In the genomic region with DNA sequence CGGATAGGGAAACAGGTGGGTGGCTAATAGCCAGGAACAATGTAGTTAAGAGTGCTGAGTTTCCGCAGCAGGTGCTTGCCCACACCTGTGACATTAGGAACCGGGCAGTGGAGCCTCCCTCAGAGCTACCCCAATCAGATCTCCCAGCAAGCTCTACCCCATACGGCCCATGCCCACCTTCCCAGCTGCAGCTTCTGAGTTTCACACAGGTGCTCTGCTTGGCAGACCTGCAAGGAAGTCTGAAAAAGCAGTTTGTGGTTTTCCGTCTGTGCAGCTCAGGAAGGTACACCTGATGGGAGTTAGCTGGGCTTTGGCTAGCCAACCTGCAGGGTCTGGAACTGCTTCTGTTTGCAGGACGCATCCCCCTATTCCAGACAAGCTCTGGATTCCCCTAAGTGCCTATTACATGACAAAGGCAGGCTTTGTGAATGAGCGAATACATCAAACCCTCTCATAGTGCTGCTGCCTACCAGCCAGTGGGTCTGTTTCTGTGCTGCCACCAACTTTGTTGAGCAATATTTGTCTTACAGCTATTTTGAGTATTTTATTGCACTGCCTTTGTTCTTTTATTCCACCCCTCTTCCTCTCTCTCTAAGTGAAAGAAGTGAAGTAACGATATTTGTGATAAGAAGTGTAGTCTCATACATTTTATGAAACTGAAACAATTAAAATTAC, we compare ENCODE assay signal across 8 cellular contexts. TPM values are rescaled to one million over a fixed set of nuclear protein-coding genes. Genes with fewer than 3 reads are reported as not detected.
DNase-seq lines count a peak whose midpoint lies in the region; ATAC-seq and TF ChIP-seq lines count a peak whose summit lies in the region.

No MANE protein-coding gene starts in this region.

- H3K4me3 ChIP-seq in left lung (no peak overlapping the region), left ventricle myocardium inferior (no peak overlapping the region)

- H3K9me3 ChIP-seq in left lung (no peaks in the 10 kb centered on the region), left ventricle myocardium inferior (replicated peaks) (no peaks in the 10 kb centered on the region)

- H3K27ac ChIP-seq in left lung (no peak overlapping the region), left ventricle myocardium inferior (replicated peaks) (no peak overlapping the region)

- ATAC-seq in GM18498 (IDR thresholded peaks at IDR 0.05; ENCODE audit: unreplicated experiment) = peak; percentile 41
- peak; percentile 32 for ATAC-seq in HG03196 (IDR thresholded peaks at IDR 0.05; ENCODE audit: unreplicated experiment)
- ATAC-seq in left lung = peak; percentile 85

- H3K36me3 ChIP-seq in left lung (no peaks in the 10 kb centered on the region), left ventricle myocardium inferior (no peaks in the 10 kb centered on the region)

- H3K4me1 ChIP-seq in left lung = peaks cover 9 to 28% of the 10 kb centered on the region in 2 donors
- H3K4me1 ChIP-seq in left ventricle myocardium inferior = peaks cover 14% of the 10 kb centered on the region

- DNase-seq in RPMI8226 (peak; percentile 96), left lung (no peak), HEK293T (ENCODE audit: extremely low spot score) (no peak), NCI-H82 treated with DMSO at 0.1 percent for 48 hours (lab: John Stamatoyannopoulos, UW; ENCODE audit: unreplicated experiment) (no peak), ureter (ENCODE audit: low spot score) (no peak), left ventricle myocardium inferior (no peak)

- CTCF ChIA-PET in HEK293T (lab: Yijun Ruan, JAX) = interaction anchor here (0.6 to 3.0 kb wide), 2 partner anchors 111 to 113 kb away, joined by 3 to 11 read pairs; no protein-coding TSS in a partner anchor

- POLR2A ChIA-PET in HEK293T (lab: Yijun Ruan, JAX) = interaction anchor here (0.8 kb wide), 1 partner anchor 114 kb away, joined by 3 read pairs; no protein-coding TSS in a partner anchor

- no peak for TF ChIP-seq CTCF in left lung (IDR thresholded peaks at IDR 0.05)
- no peak for TF ChIP-seq CTCF in left ventricle myocardium inferior (IDR thresholded peaks at IDR 0.05; ENCODE audit: borderline replicate concordance)

- H3K27me3 ChIP-seq in left lung (no peaks in the 10 kb centered on the region), left ventricle myocardium inferior (ENCODE audit: low read depth) (no peaks in the 10 kb centered on the region)

- intact Hi-C loops in left lung (cut with DNase I) = no loop called here
- intact Hi-C loops in left ventricle myocardium inferior (cut with micrococcal nuclease) = no loop called here

TF ChIP-seq in HEK293T, 16 proteins besides CTCF, POLR2A, EP300 and RAD21:
- TF ChIP-seq CTBP1 (IDR thresholded peaks at IDR 0.05; ENCODE audit: borderline replicate concordance) (no peak), TARDBP (IDR thresholded peaks at IDR 0.05) (no peak), NFRKB (IDR thresholded peaks at IDR 0.05) (no peak), LEF1 (IDR thresholded peaks at IDR 0.05; ENCODE audit: borderline replicate concordance) (no peak)
- TF ChIP-seq, protein P1, sequence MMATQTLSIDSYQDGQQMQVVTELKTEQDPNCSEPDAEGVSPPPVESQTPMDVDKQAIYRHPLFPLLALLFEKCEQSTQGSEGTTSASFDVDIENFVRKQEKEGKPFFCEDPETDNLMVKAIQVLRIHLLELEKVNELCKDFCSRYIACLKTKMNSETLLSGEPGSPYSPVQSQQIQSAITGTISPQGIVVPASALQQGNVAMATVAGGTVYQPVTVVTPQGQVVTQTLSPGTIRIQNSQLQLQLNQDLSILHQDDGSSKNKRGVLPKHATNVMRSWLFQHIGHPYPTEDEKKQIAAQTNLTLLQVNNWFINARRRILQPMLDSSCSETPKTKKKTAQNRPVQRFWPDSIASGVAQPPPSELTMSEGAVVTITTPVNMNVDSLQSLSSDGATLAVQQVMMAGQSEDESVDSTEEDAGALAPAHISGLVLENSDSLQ (IDR thresholded peaks at IDR 0.05) = no peak

RNA-seq across cellular contexts. Expression of a gene that starts 24.7 kb away (rescaled TPM):
- total RNA-seq in left lung = 10 to 100 TPM in 1 of 2 donors, 1 to 10 TPM in 1; 7.9 to 10.4 TPM
- total RNA-seq in ureter = 27.8 TPM
- 20.2 TPM for total RNA-seq in left ventricle myocardium inferior

RNA-seq across cellular contexts. Expression of a gene that starts 42.3 kb away (rescaled TPM):
- total RNA-seq in left lung = 10 to 100 TPM; 16.9 to 21.9 TPM
- 32.4 TPM for total RNA-seq in ureter
- 13.2 TPM for total RNA-seq in left ventricle myocardium inferior

Comparison
In these comparisons a context has a peak if more than half of its experiments do, and no peak if none do; other contexts are left out.
1. ATAC-seq: peak in every context shown above with its lines; median percentile 85 in left lung; 41 in GM18498; 32 in HG03196.